1 cellular context compared by ENCODE assay signal in the genomic region with DNA sequence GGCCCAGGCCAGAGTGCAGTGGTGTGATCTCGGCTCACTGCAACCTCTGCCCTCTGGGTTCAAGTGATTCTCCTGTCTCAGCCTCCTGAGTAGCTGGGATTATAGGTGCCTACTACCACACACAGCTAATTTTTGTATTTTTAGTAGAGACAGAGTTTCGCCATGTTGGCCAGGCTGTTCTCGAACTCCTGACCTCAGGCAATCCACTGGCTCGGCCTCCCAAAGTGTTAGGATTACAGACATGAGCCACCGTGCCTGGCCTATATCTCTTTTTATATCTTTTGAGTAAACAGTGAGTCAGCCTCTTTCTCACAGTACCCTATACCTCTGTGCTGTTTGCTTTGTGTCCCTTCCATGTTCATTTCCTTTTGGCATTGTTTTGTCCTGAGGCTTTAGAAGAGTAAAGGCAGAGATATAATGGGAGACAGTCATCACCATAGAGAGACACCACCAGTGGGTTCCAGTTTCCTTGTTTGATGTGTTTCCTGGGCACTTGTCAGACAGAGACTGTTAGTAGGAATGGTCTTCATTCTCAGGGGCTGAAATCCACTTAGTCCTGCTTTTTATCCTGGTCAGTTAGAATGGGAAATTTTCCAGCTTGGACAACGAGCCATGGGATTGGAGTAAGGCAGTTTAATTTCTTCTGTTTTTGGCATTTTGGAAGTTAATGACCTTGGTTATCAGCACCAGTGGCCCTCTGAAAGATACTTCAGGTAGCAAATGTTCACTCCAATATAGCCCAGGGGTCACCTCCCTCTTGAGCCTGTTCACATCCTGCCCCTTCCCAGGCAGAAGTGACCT.
TF ChIP-seq lines count a peak whose summit lies in the region.

No MANE protein-coding gene starts in this region.

TF ChIP-seq in HepG2, 621 proteins besides CTCF, POLR2A, EP300 and RAD21 (continued from another document and continues in another):
- TF ChIP-seq, protein P1, sequence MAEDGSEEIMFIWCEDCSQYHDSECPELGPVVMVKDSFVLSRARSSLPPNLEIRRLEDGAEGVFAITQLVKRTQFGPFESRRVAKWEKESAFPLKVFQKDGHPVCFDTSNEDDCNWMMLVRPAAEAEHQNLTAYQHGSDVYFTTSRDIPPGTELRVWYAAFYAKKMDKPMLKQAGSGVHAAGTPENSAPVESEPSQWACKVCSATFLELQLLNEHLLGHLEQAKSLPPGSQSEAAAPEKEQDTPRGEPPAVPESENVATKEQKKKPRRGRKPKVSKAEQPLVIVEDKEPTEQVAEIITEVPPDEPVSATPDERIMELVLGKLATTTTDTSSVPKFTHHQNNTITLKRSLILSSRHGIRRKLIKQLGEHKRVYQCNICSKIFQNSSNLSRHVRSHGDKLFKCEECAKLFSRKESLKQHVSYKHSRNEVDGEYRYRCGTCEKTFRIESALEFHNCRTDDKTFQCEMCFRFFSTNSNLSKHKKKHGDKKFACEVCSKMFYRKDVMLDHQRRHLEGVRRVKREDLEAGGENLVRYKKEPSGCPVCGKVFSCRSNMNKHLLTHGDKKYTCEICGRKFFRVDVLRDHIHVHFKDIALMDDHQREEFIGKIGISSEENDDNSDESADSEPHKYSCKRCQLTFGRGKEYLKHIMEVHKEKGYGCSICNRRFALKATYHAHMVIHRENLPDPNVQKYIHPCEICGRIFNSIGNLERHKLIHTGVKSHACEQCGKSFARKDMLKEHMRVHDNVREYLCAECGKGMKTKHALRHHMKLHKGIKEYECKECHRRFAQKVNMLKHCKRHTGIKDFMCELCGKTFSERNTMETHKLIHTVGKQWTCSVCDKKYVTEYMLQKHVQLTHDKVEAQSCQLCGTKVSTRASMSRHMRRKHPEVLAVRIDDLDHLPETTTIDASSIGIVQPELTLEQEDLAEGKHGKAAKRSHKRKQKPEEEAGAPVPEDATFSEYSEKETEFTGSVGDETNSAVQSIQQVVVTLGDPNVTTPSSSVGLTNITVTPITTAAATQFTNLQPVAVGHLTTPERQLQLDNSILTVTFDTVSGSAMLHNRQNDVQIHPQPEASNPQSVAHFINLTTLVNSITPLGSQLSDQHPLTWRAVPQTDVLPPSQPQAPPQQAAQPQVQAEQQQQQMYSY (CRISPR knock-in tag; IDR thresholded peaks at IDR 0.05) = peak; percentile 31; the same call in 1 of the 2 replicates
- TF ChIP-seq MAFF (IDR thresholded peaks at IDR 0.05; ENCODE audit: low read depth, low read length) (peak; percentile 55; the same call in 1 of the 2 replicates), ZNF460 (CRISPR knock-in tag; IDR thresholded peaks at IDR 0.05; ENCODE audit: borderline replicate concordance) (0 out of 2 replicates have a peak, but pooled peaks have one; percentile 49), KDM2A (CRISPR knock-in tag; IDR thresholded peaks at IDR 0.05; ENCODE audit: borderline replicate concordance, low read depth) (peak; percentile 61), GFI1 (CRISPR knock-in tag; IDR thresholded peaks at IDR 0.05; ENCODE audit: borderline replicate concordance) (peak; percentile 84), TBX3 (IDR thresholded peaks at IDR 0.05; ENCODE audit: borderline replicate concordance) (peak; percentile 90), ZSCAN9 (CRISPR knock-in tag; IDR thresholded peaks at IDR 0.05; ENCODE audit: borderline replicate concordance) (peak; percentile 88; the same call in 1 of the 2 replicates), NR2F2 (IDR thresholded peaks at IDR 0.05; ENCODE audit: borderline replicate concordance, low read depth) (peak; percentile 11; the same call in 1 of the 2 replicates), ZSCAN20 (CRISPR knock-in tag; IDR thresholded peaks at IDR 0.05; ENCODE audit: borderline replicate concordance) (peak; percentile 72; the same call in 1 of the 2 replicates), PHF8 (CRISPR knock-in tag; IDR thresholded peaks at IDR 0.05) (no peak), ZBTB21 (CRISPR knock-in tag; IDR thresholded peaks at IDR 0.05) (peak; percentile 45; the same call in 1 of the 2 replicates), KLF12 (CRISPR knock-in tag; IDR thresholded peaks at IDR 0.05; ENCODE audit: borderline replicate concordance) (peak; percentile 23; the same call in 1 of the 2 replicates), ASH2L (IDR thresholded peaks at IDR 0.05; ENCODE audit: insufficient read length, low read depth, low read length) (peak; percentile 66), YEATS2 (CRISPR knock-in tag; IDR thresholded peaks at IDR 0.05; ENCODE audit: borderline replicate concordance) (peak; percentile 43; the same call in 1 of the 2 replicates), SIX4 (CRISPR knock-in tag; IDR thresholded peaks at IDR 0.05) (peak; percentile 62), ZFP41 (CRISPR knock-in tag; IDR thresholded peaks at IDR 0.05; ENCODE audit: borderline replicate concordance) (no peak), RBM39 (IDR thresholded peaks at IDR 0.05; ENCODE audit: low read depth, low read length, poor library complexity, severe bottlenecking) (no peak), TBX2 (CRISPR knock-in tag; IDR thresholded peaks at IDR 0.05; ENCODE audit: borderline replicate concordance) (peak; percentile 87), ZNF430 (CRISPR knock-in tag; IDR thresholded peaks at IDR 0.05) (peak; percentile 86), RCOR2 (CRISPR knock-in tag; IDR thresholded peaks at IDR 0.05) (peak; percentile 100), ZNF331 (CRISPR knock-in tag; IDR thresholded peaks at IDR 0.05) (peak; percentile 95), NAIF1 (CRISPR knock-in tag; IDR thresholded peaks at IDR 0.05; ENCODE audit: borderline replicate concordance) (peak; percentile 69; the same call in 1 of the 2 replicates), CREM (IDR thresholded peaks at IDR 0.05) (peak; percentile 79), CREM (CRISPR knock-in tag; IDR thresholded peaks at IDR 0.05) (no peak), ZNF629 (CRISPR knock-in tag; conservative IDR thresholded peaks at IDR 0.05) (peak; percentile 78), HES4 (CRISPR knock-in tag; IDR thresholded peaks at IDR 0.05; ENCODE audit: borderline replicate concordance) (no peak), WIZ (CRISPR knock-in tag; IDR thresholded peaks at IDR 0.05) (peak; percentile 85), ZIK1 (CRISPR knock-in tag; IDR thresholded peaks at IDR 0.05; ENCODE audit: borderline replicate concordance, low read depth) (no peak), SMAD3 (CRISPR knock-in tag; IDR thresholded peaks at IDR 0.05) (peak; percentile 96), SATB2 (CRISPR knock-in tag; IDR thresholded peaks at IDR 0.05) (no peak), SRY (CRISPR knock-in tag; IDR thresholded peaks at IDR 0.05) (no peak; the same call in 1 of the 2 replicates), RNF219 (CRISPR knock-in tag; IDR thresholded peaks at IDR 0.05) (0 out of 2 replicates have a peak, but pooled peaks have one; percentile 78), SP4 (CRISPR knock-in tag; IDR thresholded peaks at IDR 0.05) (peak; percentile 71)
- TF ChIP-seq, protein P2, sequence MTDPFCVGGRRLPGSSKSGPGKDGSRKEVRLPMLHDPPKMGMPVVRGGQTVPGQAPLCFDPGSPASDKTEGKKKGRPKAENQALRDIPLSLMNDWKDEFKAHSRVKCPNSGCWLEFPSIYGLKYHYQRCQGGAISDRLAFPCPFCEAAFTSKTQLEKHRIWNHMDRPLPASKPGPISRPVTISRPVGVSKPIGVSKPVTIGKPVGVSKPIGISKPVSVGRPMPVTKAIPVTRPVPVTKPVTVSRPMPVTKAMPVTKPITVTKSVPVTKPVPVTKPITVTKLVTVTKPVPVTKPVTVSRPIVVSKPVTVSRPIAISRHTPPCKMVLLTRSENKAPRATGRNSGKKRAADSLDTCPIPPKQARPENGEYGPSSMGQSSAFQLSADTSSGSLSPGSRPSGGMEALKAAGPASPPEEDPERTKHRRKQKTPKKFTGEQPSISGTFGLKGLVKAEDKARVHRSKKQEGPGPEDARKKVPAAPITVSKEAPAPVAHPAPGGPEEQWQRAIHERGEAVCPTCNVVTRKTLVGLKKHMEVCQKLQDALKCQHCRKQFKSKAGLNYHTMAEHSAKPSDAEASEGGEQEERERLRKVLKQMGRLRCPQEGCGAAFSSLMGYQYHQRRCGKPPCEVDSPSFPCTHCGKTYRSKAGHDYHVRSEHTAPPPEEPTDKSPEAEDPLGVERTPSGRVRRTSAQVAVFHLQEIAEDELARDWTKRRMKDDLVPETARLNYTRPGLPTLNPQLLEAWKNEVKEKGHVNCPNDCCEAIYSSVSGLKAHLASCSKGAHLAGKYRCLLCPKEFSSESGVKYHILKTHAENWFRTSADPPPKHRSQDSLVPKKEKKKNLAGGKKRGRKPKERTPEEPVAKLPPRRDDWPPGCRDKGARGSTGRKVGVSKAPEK (CRISPR knock-in tag; IDR thresholded peaks at IDR 0.05; ENCODE audit: borderline replicate concordance) = no peak
- TF ChIP-seq, protein P3, sequence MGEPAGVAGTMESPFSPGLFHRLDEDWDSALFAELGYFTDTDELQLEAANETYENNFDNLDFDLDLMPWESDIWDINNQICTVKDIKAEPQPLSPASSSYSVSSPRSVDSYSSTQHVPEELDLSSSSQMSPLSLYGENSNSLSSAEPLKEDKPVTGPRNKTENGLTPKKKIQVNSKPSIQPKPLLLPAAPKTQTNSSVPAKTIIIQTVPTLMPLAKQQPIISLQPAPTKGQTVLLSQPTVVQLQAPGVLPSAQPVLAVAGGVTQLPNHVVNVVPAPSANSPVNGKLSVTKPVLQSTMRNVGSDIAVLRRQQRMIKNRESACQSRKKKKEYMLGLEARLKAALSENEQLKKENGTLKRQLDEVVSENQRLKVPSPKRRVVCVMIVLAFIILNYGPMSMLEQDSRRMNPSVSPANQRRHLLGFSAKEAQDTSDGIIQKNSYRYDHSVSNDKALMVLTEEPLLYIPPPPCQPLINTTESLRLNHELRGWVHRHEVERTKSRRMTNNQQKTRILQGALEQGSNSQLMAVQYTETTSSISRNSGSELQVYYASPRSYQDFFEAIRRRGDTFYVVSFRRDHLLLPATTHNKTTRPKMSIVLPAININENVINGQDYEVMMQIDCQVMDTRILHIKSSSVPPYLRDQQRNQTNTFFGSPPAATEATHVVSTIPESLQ (CRISPR knock-in tag; conservative IDR thresholded peaks at IDR 0.05) = no peak
- TF ChIP-seq, protein P4, sequence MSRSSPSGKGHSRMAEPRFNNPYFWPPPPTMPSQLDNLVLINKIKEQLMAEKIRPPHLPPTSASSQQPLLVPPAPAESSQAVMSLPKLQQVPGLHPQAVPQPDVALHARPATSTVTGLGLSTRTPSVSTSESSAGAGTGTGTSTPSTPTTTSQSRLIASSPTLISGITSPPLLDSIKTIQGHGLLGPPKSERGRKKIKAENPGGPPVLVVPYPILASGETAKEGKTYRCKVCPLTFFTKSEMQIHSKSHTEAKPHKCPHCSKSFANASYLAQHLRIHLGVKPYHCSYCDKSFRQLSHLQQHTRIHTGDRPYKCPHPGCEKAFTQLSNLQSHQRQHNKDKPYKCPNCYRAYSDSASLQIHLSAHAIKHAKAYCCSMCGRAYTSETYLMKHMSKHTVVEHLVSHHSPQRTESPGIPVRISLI (CRISPR knock-in tag; IDR thresholded peaks at IDR 0.05; ENCODE audit: borderline replicate concordance) = peak; percentile 42; the same call in 1 of the 2 replicates
- TF ChIP-seq, protein P5, sequence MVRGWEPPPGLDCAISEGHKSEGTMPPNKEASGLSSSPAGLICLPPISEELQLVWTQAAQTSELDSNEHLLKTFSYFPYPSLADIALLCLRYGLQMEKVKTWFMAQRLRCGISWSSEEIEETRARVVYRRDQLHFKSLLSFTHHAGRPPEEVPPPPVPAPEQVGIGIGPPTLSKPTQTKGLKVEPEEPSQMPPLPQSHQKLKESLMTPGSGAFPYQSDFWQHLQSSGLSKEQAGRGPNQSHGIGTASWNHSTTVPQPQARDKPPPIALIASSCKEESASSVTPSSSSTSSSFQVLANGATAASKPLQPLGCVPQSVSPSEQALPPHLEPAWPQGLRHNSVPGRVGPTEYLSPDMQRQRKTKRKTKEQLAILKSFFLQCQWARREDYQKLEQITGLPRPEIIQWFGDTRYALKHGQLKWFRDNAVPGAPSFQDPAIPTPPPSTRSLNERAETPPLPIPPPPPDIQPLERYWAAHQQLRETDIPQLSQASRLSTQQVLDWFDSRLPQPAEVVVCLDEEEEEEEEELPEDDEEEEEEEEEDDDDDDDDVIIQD (CRISPR knock-in tag; IDR thresholded peaks at IDR 0.05; ENCODE audit: low read depth) = peak; percentile 96
- TF ChIP-seq, protein P6, sequence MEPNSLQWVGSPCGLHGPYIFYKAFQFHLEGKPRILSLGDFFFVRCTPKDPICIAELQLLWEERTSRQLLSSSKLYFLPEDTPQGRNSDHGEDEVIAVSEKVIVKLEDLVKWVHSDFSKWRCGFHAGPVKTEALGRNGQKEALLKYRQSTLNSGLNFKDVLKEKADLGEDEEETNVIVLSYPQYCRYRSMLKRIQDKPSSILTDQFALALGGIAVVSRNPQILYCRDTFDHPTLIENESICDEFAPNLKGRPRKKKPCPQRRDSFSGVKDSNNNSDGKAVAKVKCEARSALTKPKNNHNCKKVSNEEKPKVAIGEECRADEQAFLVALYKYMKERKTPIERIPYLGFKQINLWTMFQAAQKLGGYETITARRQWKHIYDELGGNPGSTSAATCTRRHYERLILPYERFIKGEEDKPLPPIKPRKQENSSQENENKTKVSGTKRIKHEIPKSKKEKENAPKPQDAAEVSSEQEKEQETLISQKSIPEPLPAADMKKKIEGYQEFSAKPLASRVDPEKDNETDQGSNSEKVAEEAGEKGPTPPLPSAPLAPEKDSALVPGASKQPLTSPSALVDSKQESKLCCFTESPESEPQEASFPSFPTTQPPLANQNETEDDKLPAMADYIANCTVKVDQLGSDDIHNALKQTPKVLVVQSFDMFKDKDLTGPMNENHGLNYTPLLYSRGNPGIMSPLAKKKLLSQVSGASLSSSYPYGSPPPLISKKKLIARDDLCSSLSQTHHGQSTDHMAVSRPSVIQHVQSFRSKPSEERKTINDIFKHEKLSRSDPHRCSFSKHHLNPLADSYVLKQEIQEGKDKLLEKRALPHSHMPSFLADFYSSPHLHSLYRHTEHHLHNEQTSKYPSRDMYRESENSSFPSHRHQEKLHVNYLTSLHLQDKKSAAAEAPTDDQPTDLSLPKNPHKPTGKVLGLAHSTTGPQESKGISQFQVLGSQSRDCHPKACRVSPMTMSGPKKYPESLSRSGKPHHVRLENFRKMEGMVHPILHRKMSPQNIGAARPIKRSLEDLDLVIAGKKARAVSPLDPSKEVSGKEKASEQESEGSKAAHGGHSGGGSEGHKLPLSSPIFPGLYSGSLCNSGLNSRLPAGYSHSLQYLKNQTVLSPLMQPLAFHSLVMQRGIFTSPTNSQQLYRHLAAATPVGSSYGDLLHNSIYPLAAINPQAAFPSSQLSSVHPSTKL (CRISPR knock-in tag; IDR thresholded peaks at IDR 0.05) = peak; percentile 97
